Comparison of ENCODE assay signal across 15 cellular contexts in genomic region chr15:71313806-71314205, GRCh38.
"Had no signal": no experiment of that assay in that cellular context is flagged by ENCODE, and none has a peak within 500 bp of the region (broad histone marks: within the 10 kb centered on the region; RNA-seq: fewer than 3 reads in every experiment).

No MANE protein-coding gene starts in this region.

- H3K4me3 ChIP-seq: colonic mucosa, lower lobe of right lung, tibial artery, vagina had no signal

- H3K4me1 ChIP-seq: colonic mucosa, lower lobe of right lung, vagina had no signal

- DNase-seq: activated effector memory CD4-positive, alpha-beta T cell treated with anti-CD3 and anti-CD28 coated beads, Interleukin-2, amount 50 U/mL, for 16 hours; activated T-cell treated with anti-CD3 and anti-CD28 coated beads, Interleukin-2, amount 50 U/mL, for 24 hours; anterior cingulate cortex; colonic mucosa; effector CD4-positive, alpha-beta T cell; hippocampal formation; lower lobe of right lung; nucleus accumbens; right cardiac atrium; tibial artery had no signal

- H3K9me3 Mint-ChIP-seq: stimulated activated effector memory CD8-positive, alpha-beta T cell treated with anti-CD3 and anti-CD28 coated beads, Interleukin-12 subunit alpha, Interleukin-12 subunit beta, amount 100 ng/mL, for 72 hours had no signal

- H3K27ac ChIP-seq: colonic mucosa, lower lobe of right lung, tibial artery, vagina had no signal

- ATAC-seq: activated CD4-positive, CD25-positive, alpha-beta regulatory T cell treated with anti-CD3 and anti-CD28 coated beads, Interleukin-2, amount 50 U/mL, for 24 hours; lower lobe of right lung; right cardiac atrium; stimulated activated effector memory CD8-positive, alpha-beta T cell treated with anti-CD3 and anti-CD28 coated beads, Interleukin-12 subunit alpha, Interleukin-12 subunit beta, amount 100 ng/mL, for 72 hours had no signal

- H3K27ac Mint-ChIP-seq: activated naive CD8-positive, alpha-beta T cell; activated T-cell treated with anti-CD3 and anti-CD28 coated beads, Interleukin-2, amount 50 U/mL, for 24 hours; mesothelial cell of epicardium; stimulated activated effector memory CD8-positive, alpha-beta T cell treated with anti-CD3 and anti-CD28 coated beads, Interleukin-12 subunit alpha, Interleukin-12 subunit beta, amount 100 ng/mL, for 72 hours had no signal

- H3K4me3 Mint-ChIP-seq: activated naive CD8-positive, alpha-beta T cell; activated T-cell treated with anti-CD3 and anti-CD28 coated beads, Interleukin-2, amount 50 U/mL, for 24 hours; mesothelial cell of epicardium; stimulated activated effector memory CD8-positive, alpha-beta T cell treated with anti-CD3 and anti-CD28 coated beads, Interleukin-12 subunit alpha, Interleukin-12 subunit beta, amount 100 ng/mL, for 72 hours had no signal

- H3K9me3 ChIP-seq: colonic mucosa, lower lobe of right lung, tibial artery, vagina had no signal

- H3K27me3 Mint-ChIP-seq: activated naive CD8-positive, alpha-beta T cell had no signal

- H3K36me3 ChIP-seq: colonic mucosa, lower lobe of right lung, tibial artery, vagina had no signal

- H3K4me1 Mint-ChIP-seq: mesothelial cell of epicardium; stimulated activated effector memory CD8-positive, alpha-beta T cell treated with anti-CD3 and anti-CD28 coated beads, Interleukin-12 subunit alpha, Interleukin-12 subunit beta, amount 100 ng/mL, for 72 hours had no signal

- H3K36me3 Mint-ChIP-seq: activated naive CD8-positive, alpha-beta T cell; stimulated activated effector memory CD8-positive, alpha-beta T cell treated with anti-CD3 and anti-CD28 coated beads, Interleukin-12 subunit alpha, Interleukin-12 subunit beta, amount 100 ng/mL, for 72 hours had no signal

- H3K27me3 ChIP-seq: colonic mucosa, tibial artery, vagina had no signal
